12 cellular contexts compared by ENCODE assay signal in genomic region chr3:195859846-195860411, GRCh38. TPM values are rescaled to one million over a fixed set of nuclear protein-coding genes. Genes with fewer than 3 reads are reported as not detected.
DNase-seq lines count a peak whose midpoint lies in the region; ATAC-seq, FAIRE-seq and TF ChIP-seq lines count a peak whose summit lies in the region.
"Had no signal": no experiment of that assay in that cellular context is flagged by ENCODE, and none has a peak within 500 bp of the region (broad histone marks: within the 10 kb centered on the region; RNA-seq: fewer than 3 reads in every experiment).

No MANE protein-coding gene starts in this region.

- intact Hi-C loops in left colon (cut with DNase I, micrococcal nuclease), result loop anchor here (2.0 to 10.0 kb wide), 2 partner anchors 55 kb away; no protein-coding TSS in a partner anchor

- H3K9ac ChIP-seq in MM.1S (ENCODE audit: low read length), result peak overlapping the region; percentile 3; the same call in 1 of the 2 replicates
- H3K9ac ChIP-seq in astrocyte (ENCODE audit: low read length), result peak overlapping the region; percentile 5

- H3K27ac Mint-ChIP-seq in GM23338 (no peak overlapping the region; the same call in 1 of the 2 replicates), astrocyte (ENCODE audit: unreplicated experiment) (peak overlapping the region; percentile 19)
- H3K27ac Mint-ChIP-seq: activated naive CD8-positive, alpha-beta T cell treated with anti-CD3 and anti-CD28 coated beads, Interleukin-2, amount 10 ng/mL, durations not matched to agents 7 days and 5 days had no signal

- no peaks in the 10 kb centered on the region for H3K79me2 ChIP-seq in GM23338 (replicated peaks; ENCODE audit: insufficient read depth)
- no peaks in the 10 kb centered on the region for H3K79me2 ChIP-seq in MM.1S (ENCODE audit: low read length)
- no peaks in the 10 kb centered on the region for H3K79me2 ChIP-seq in astrocyte (ENCODE audit: insufficient read depth, low read length)
- no peaks in the 10 kb centered on the region for H3K79me2 ChIP-seq in osteoblast (ENCODE audit: insufficient read depth, low read length)

- no peaks in the 10 kb centered on the region for H3K27me3 ChIP-seq in GM23338 (ENCODE audit: insufficient read depth)
- no peaks in the 10 kb centered on the region for H3K27me3 ChIP-seq in MM.1S (replicated peaks; ENCODE audit: insufficient read depth, low read length)
- no peaks in the 10 kb centered on the region for H3K27me3 ChIP-seq in astrocyte (ENCODE audit: insufficient read depth, low read length)
- H3K27me3 ChIP-seq in osteoblast (ENCODE audit: insufficient read depth, low read length), result peaks cover 3% of the 10 kb centered on the region

- peaks cover 17% of the 10 kb centered on the region for H3K4me1 Mint-ChIP-seq in GM23338
- H3K4me1 Mint-ChIP-seq in astrocyte (ENCODE audit: low read depth, unreplicated experiment), result no peaks in the 10 kb centered on the region

- H3K9me3 Mint-ChIP-seq in GM23338 (no peaks in the 10 kb centered on the region), astrocyte (ENCODE audit: unreplicated experiment) (no peaks in the 10 kb centered on the region)
- H3K9me3 Mint-ChIP-seq: activated naive CD8-positive, alpha-beta T cell treated with anti-CD3 and anti-CD28 coated beads, Interleukin-2, amount 10 ng/mL, durations not matched to agents 7 days and 5 days; naive thymus-derived CD8-positive, alpha-beta T cell had no signal

- H3F3A ChIP-seq in GM23338 (replicated peaks; ENCODE audit: low read depth) (peaks cover 3% of the 10 kb centered on the region; the same call in 1 of the 2 replicates), MM.1S (ENCODE audit: insufficient read depth, low read length) (no peaks in the 10 kb centered on the region; the same call in 1 of the 2 replicates)

- DNase-seq in GM23338 (ENCODE audit: low spot score), result no peak
- no peak for DNase-seq in MM.1S
- no peak for DNase-seq in astrocyte (ENCODE audit: low read depth)
- peak; percentile 45 for DNase-seq in osteoblast (ENCODE audit: insufficient read length, low spot score, missing footprints)
- no peak for DNase-seq in left colon
- DNase-seq in C1 segment of cervical spinal cord (lab: John Stamatoyannopoulos, UW), result no peak
- DNase-seq: NCI-H2081 treated with DMSO at 0.1 percent for 48 hours had no signal

- H3K9me3 ChIP-seq in MM.1S (replicated peaks; ENCODE audit: insufficient read depth, low read length) (no peaks in the 10 kb centered on the region), astrocyte (ENCODE audit: insufficient read depth, low read depth, low read length) (no peaks in the 10 kb centered on the region), osteoblast (ENCODE audit: low read depth, low read length) (no peaks in the 10 kb centered on the region)
- H3K9me3 ChIP-seq: Caco-2 had no signal

- H3K36me3 Mint-ChIP-seq in GM23338 (ENCODE audit: low read depth), result no peaks in the 10 kb centered on the region
- peaks cover 3% of the 10 kb centered on the region for H3K36me3 Mint-ChIP-seq in astrocyte (ENCODE audit: low read depth, unreplicated experiment)

- ATAC-seq in GM23338 (peak; percentile 4; the same call in 2 of the 3 replicates), HG03097 (IDR thresholded peaks at IDR 0.05; ENCODE audit: low FRiP score, unreplicated experiment) (no peak), left colon (no peak)

- H3K4me3 ChIP-seq in GM23338, result no peak overlapping the region
- H3K4me3 ChIP-seq in MM.1S (ENCODE audit: low read length), result peak overlapping the region; percentile 51
- peak overlapping the region; percentile 32 for H3K4me3 ChIP-seq in astrocyte (ENCODE audit: insufficient read depth, low read depth, low read length)
- H3K4me3 ChIP-seq in osteoblast (ENCODE audit: insufficient read depth, low read length), result no peak overlapping the region

- H3K4me2 ChIP-seq in GM23338 (no peak overlapping the region; the same call in 1 of the 2 replicates), MM.1S (ENCODE audit: low read depth, low read length) (peak overlapping the region; percentile 77), astrocyte (ENCODE audit: low read length) (peak overlapping the region; percentile 69), osteoblast (ENCODE audit: insufficient read depth, low read length) (peak overlapping the region; percentile 64)

- peaks cover 4% of the 10 kb centered on the region; the same call in 1 of the 2 replicates for H3K4me1 ChIP-seq in GM23338 (ENCODE audit: insufficient read depth)
- H3K4me1 ChIP-seq in MM.1S (ENCODE audit: low read length), result no peaks in the 10 kb centered on the region
- H3K4me1 ChIP-seq in astrocyte (ENCODE audit: insufficient read depth, low read length), result peaks cover 11% of the 10 kb centered on the region
- peaks cover 5% of the 10 kb centered on the region for H3K4me1 ChIP-seq in osteoblast (ENCODE audit: insufficient read depth, low read length)
- H3K4me1 ChIP-seq: Caco-2 had no signal

- H3K27ac ChIP-seq in GM23338 (ENCODE audit: low read depth) (peak overlapping the region; percentile 57; the same call in 1 of the 2 replicates), MM.1S (ENCODE audit: low read length) (no peak overlapping the region), astrocyte (ENCODE audit: low read depth, low read length) (no peak overlapping the region), osteoblast (ENCODE audit: low read depth, low read length) (no peak overlapping the region)
- H3K27ac ChIP-seq: epithelial cell of prostate had no signal

- H3K27me3 Mint-ChIP-seq in GM23338 (ENCODE audit: insufficient read depth, low read depth, poor library complexity) (peaks cover 14% of the 10 kb centered on the region), astrocyte (ENCODE audit: low read depth, unreplicated experiment) (peaks cover 2% of the 10 kb centered on the region)
- H3K27me3 Mint-ChIP-seq: naive thymus-derived CD8-positive, alpha-beta T cell had no signal

- H3K9me2 ChIP-seq in GM23338 (ENCODE audit: insufficient read depth) (no peaks in the 10 kb centered on the region), MM.1S (replicated peaks; ENCODE audit: insufficient read depth, low read length) (no peaks in the 10 kb centered on the region)

- H3K36me3 ChIP-seq in GM23338 (ENCODE audit: insufficient read depth) (no peaks in the 10 kb centered on the region), MM.1S (replicated peaks; ENCODE audit: insufficient read depth, low read length) (no peaks in the 10 kb centered on the region), astrocyte (ENCODE audit: insufficient read depth, low read length) (no peaks in the 10 kb centered on the region), osteoblast (ENCODE audit: insufficient read depth, low read length) (no peaks in the 10 kb centered on the region)

- H4K20me1 ChIP-seq in GM23338 (replicated peaks; ENCODE audit: insufficient read depth), result no peaks in the 10 kb centered on the region
- no peaks in the 10 kb centered on the region for H4K20me1 ChIP-seq in MM.1S (ENCODE audit: insufficient read depth, low read length)
- H4K20me1 ChIP-seq in astrocyte (ENCODE audit: insufficient read depth, low read length), result no peaks in the 10 kb centered on the region
- no peaks in the 10 kb centered on the region for H4K20me1 ChIP-seq in osteoblast (ENCODE audit: insufficient read depth, low read length)

- H3K4me3 Mint-ChIP-seq in GM23338 (no peak overlapping the region), astrocyte (ENCODE audit: unreplicated experiment) (no peak overlapping the region)

- TF ChIP-seq CTCF in GM23338 (conservative IDR thresholded peaks at IDR 0.05; ENCODE audit: low read depth in 2 of 2) (no peak), MM.1S (IDR thresholded peaks at IDR 0.05; ENCODE audit: low read length) (no peak), astrocyte (IDR thresholded peaks at IDR 0.05; ENCODE audit: insufficient read depth, low read depth, low read length) (no peak), osteoblast (IDR thresholded peaks at IDR 0.05; ENCODE audit: extremely low read depth, low read depth, low read length) (no peak)

- H2AFZ ChIP-seq in GM23338, result peak overlapping the region; percentile 83
- peak overlapping the region; percentile 70 for H2AFZ ChIP-seq in MM.1S (ENCODE audit: low read length)
- peak overlapping the region; percentile 55 for H2AFZ ChIP-seq in astrocyte (ENCODE audit: low read depth, low read length)
- H2AFZ ChIP-seq in osteoblast (ENCODE audit: low read length), result peak overlapping the region; percentile 36

- no peak for FAIRE-seq in astrocyte (lab: Jason Lieb, UNC)

TF ChIP-seq in GM23338, 12 proteins besides CTCF, POLR2A, EP300 and RAD21 (continues in another document):
- TF ChIP-seq ETS1 (IDR thresholded peaks at IDR 0.05), result no peak

RNA-seq across cellular contexts. Expression of gene MUC4, which starts 48.2 kb away (rescaled TPM):
- 1.3 and 1.6 TPM in 2 replicates for total RNA-seq in GM23338 (2014; rRNA removed; shearing (Covaris generic))
- polyA plus RNA-seq in GM23338 (2016; fragmentation: Nextera tagmentation; extraction: Ambion mirVana), result 0.80 and 1.3 TPM in 2 replicates
- 0.02 and 0.05 TPM in 2 replicates for total RNA-seq in astrocyte
- total RNA-seq in osteoblast, result not detected in 2 replicates
- total RNA-seq in left colon, result 100 to 1,000 TPM; 114 to 356 TPM
- total RNA-seq: naive thymus-derived CD8-positive, alpha-beta T cell had no signal
- polyA plus RNA-seq: naive thymus-derived CD8-positive, alpha-beta T cell had no signal

RNA-seq across cellular contexts. Expression of gene TNK2, which starts 48.4 kb away (rescaled TPM):
- 17.4 and 22.5 TPM in 2 replicates for total RNA-seq in GM23338 (2014; rRNA removed; shearing (Covaris generic))
- 9.6 and 10.0 TPM in 2 replicates for polyA plus RNA-seq in GM23338 (2016; fragmentation: Nextera tagmentation; extraction: Ambion mirVana)
- total RNA-seq in astrocyte, result 37.1 and 39.1 TPM in 2 replicates
- 10.6 and 11.6 TPM in 2 replicates for total RNA-seq in osteoblast
- 10 to 100 TPM; 18.3 to 33.9 TPM for total RNA-seq in left colon

Comparison
In these comparisons a context has a peak if more than half of its experiments do, and no peak if none do; other contexts are left out.
1. H3K4me3 ChIP-seq: peak in MM.1S (single experiment) and astrocyte (single experiment); none in GM23338 (single experiment) and osteoblast (single experiment).
2. RNA of gene MUC4, which starts 48.2 kb away (total RNA-seq): 114 to 356 TPM in left colon; 1.3 to 1.6 TPM in GM23338, 0.02 to 0.05 TPM in astrocyte and not detected in osteoblast; every median in the first group is over 10 times any median in the second.
3. Peak in every context shown above with its lines, with median percentiles within 50 percentile points of each other: H2AFZ ChIP-seq.